ENCODE assay signal across 25 cellular contexts in genomic region chr5:61402244-61402823, GRCh38.
DNase-seq lines count a peak whose midpoint lies in the region; FAIRE-seq and TF ChIP-seq lines count a peak whose summit lies in the region.
"Had no signal": no experiment of that assay in that cellular context is flagged by ENCODE, and none has a peak within 500 bp of the region (broad histone marks: within the 10 kb centered on the region; RNA-seq: fewer than 3 reads in every experiment).

No MANE protein-coding gene starts in this region.

- peak overlapping the region; percentile 19 for H3K27ac ChIP-seq in GM23248
- peak overlapping the region; percentile 11 to 54; a peak in 3 of 4 replicates for H3K27ac ChIP-seq in SK-N-SH (ENCODE audit: low read depth in 2 of 2, low read length in 1 of 2)
- H3K27ac ChIP-seq in H9 (ENCODE audit: insufficient read length, low read depth, low read length), result no peak overlapping the region
- H3K27ac ChIP-seq: C4-2B, prostate gland, thoracic aorta had no signal

- H3K36me3 ChIP-seq in BJ (ENCODE audit: control insufficient read depth, insufficient read depth, low read length), result no peaks in the 10 kb centered on the region
- no peaks in the 10 kb centered on the region for H3K36me3 ChIP-seq in GM23248 (ENCODE audit: low read depth)
- no peaks in the 10 kb centered on the region for H3K36me3 ChIP-seq in SK-N-SH (replicated peaks in 1 of 2; ENCODE audit: control insufficient read depth in 1 of 2, insufficient read depth in 2 of 2, low read length in 1 of 2)
- H3K36me3 ChIP-seq: prostate gland, thoracic aorta had no signal

- H3K56ac ChIP-seq in H9 (ENCODE audit: insufficient read length, low read depth, low read length), result no peak overlapping the region

- no peak overlapping the region for H3K18ac ChIP-seq in H9 (ENCODE audit: insufficient read length, low read depth, low read length)

- peaks cover 3 to 7% of the 10 kb centered on the region in 2 experiments; a peak in 3 of 5 replicates for H3K9me3 Mint-ChIP-seq in H9
- H3K9me3 Mint-ChIP-seq: activated naive CD4-positive, alpha-beta T cell treated with anti-CD3 and anti-CD28 coated beads, Interleukin-2, amount 10 ng/mL, durations not matched to agents 7 days and 5 days; activated T-cell treated with anti-CD3 and anti-CD28 coated beads, Interleukin-2, amount 50 U/mL, for 72 hours; effector memory CD8-positive, alpha-beta T cell had no signal

- no peak overlapping the region for H4K5ac ChIP-seq in H9 (ENCODE audit: insufficient read length, low read depth, low read length)

- peaks cover 43% of the 10 kb centered on the region for H3K4me1 ChIP-seq in GM23248 (ENCODE audit: insufficient read depth)
- peaks cover 9 to 24% of the 10 kb centered on the region in 2 experiments; a peak in 3 of 4 replicates for H3K4me1 ChIP-seq in SK-N-SH (ENCODE audit: control insufficient read depth in 1 of 2, insufficient read depth in 2 of 2, low read depth in 1 of 2, low read length in 1 of 2)
- no peaks in the 10 kb centered on the region for H3K4me1 ChIP-seq in H9 (ENCODE audit: insufficient read depth, low read length)
- H3K4me1 ChIP-seq: prostate gland had no signal

- no peak overlapping the region for H3K4ac ChIP-seq in H9 (ENCODE audit: low read depth, low read length)

- no peak for TF ChIP-seq EP300 in SK-N-SH (IDR thresholded peaks at IDR 0.05; ENCODE audit: borderline replicate concordance in 1 of 2, low read depth in 1 of 2, low read length in 1 of 2)

- CTCF ChIA-PET in BJ (lab: Yijun Ruan, JAX) (no interaction called here), SK-N-SH (lab: Yijun Ruan, JAX) (no interaction called here)

- H2AFZ ChIP-seq in GM23248 (no peak overlapping the region), SK-N-SH (ENCODE audit: low read depth) (no peak overlapping the region), H9 (ENCODE audit: low read length) (no peak overlapping the region)
- H2AFZ ChIP-seq: GM23338 had no signal

- H3K4me1 Mint-ChIP-seq in H9, result peaks cover 35 to 39% of the 10 kb centered on the region in 2 experiments

- no peak overlapping the region for H2BK12ac ChIP-seq in H9 (ENCODE audit: insufficient read length, low read depth, low read length)

- H3K4me2 ChIP-seq in GM23248 (ENCODE audit: unreplicated experiment), result peak overlapping the region; percentile 11
- H3K4me2 ChIP-seq in SK-N-SH, result no peak overlapping the region
- no peak overlapping the region for H3K4me2 ChIP-seq in H9 (ENCODE audit: insufficient read depth, insufficient read length, low read length)
- H3K4me2 ChIP-seq: GM23338 had no signal

- H3K27ac Mint-ChIP-seq in H9, result peak overlapping the region in 1 of 3 experiments; percentile 7; a peak in 2 of 7 replicates
- H3K27ac Mint-ChIP-seq: activated naive CD4-positive, alpha-beta T cell treated with anti-CD3 and anti-CD28 coated beads, Interleukin-2, amount 10 ng/mL, durations not matched to agents 7 days and 5 days; activated T-cell treated with anti-CD3 and anti-CD28 coated beads, Interleukin-2, amount 50 U/mL, for 72 hours; effector memory CD8-positive, alpha-beta T cell had no signal

- no peaks in the 10 kb centered on the region for H3K79me1 ChIP-seq in H9 (ENCODE audit: insufficient read depth, low read depth, low read length, poor library complexity, severe bottlenecking)

- no peak overlapping the region for H3T11ph ChIP-seq in H9 (ENCODE audit: low read length)

- no peak overlapping the region for H3K4me3 ChIP-seq in BJ (ENCODE audit: low read depth, low read length)
- H3K4me3 ChIP-seq in GM23248, result no peak overlapping the region
- no peak overlapping the region for H3K4me3 ChIP-seq in SK-N-SH (ENCODE audit: low read depth in 2 of 2, low read length in 1 of 2)
- H3K4me3 ChIP-seq: GM23338, lung, prostate gland, thoracic aorta had no signal

- in situ Hi-C loops in GM23248 (cut with MboI), result no loop called here

- peaks cover 12% of the 10 kb centered on the region; the same call in 1 of the 2 replicates for H4K20me1 ChIP-seq in GM23248 (ENCODE audit: insufficient read depth)
- peaks cover 65% of the 10 kb centered on the region for H4K20me1 ChIP-seq in SK-N-SH (ENCODE audit: insufficient read depth)
- H4K20me1 ChIP-seq in H9 (ENCODE audit: control insufficient read depth, insufficient read depth, insufficient read length), result no peaks in the 10 kb centered on the region

- H4K8ac ChIP-seq in H9 (replicated peaks; ENCODE audit: insufficient read length, low read depth, low read length), result no peak overlapping the region

- no peak for TF ChIP-seq RAD21 in SK-N-SH (IDR thresholded peaks at IDR 0.05; ENCODE audit: low read length)

- no peak overlapping the region for H4K91ac ChIP-seq in H9 (ENCODE audit: insufficient read length, low read depth, low read length)

- TF ChIP-seq CTCF in BJ (IDR thresholded peaks at IDR 0.05; ENCODE audit: insufficient read depth, low read depth, low read length) (no peak), SK-N-SH (IDR thresholded peaks at IDR 0.05) (no peak), H9 (conservative IDR thresholded peaks at IDR 0.05) (no peak)

- DNase-seq in BJ (ENCODE audit: low read depth) (peak; percentile 21), GM23248 (no peak), SK-N-SH (no peak), frontal cortex (ENCODE audit: low spot score in 2 of 2) (no peak), DMS53 (lab: John Stamatoyannopoulos, UW) (no peak), DMS79 (lab: John Stamatoyannopoulos, UW) (no peak), HT-29 (ENCODE audit: low spot score) (no peak), H9 (no peak)
- DNase-seq: activated CD4-positive, alpha-beta T cell treated with anti-CD3 and anti-CD28 coated beads for 4 hours; activated naive CD4-positive, alpha-beta T cell treated with anti-CD3 and anti-CD28 coated beads, Interleukin-2, amount 10 ng/mL, durations not matched to agents 7 days and 5 days; activated T-cell treated with anti-CD3 and anti-CD28 coated beads, Interleukin-2, amount 50 U/mL, for 72 hours; aorta; central memory CD4-positive, alpha-beta T cell; effector memory CD8-positive, alpha-beta T cell; GF-D8; kidney glomerular epithelial cell; NCI-H1436 treated with DMSO at 0.1 percent for 48 hours; NCI-H524 treated with DMSO at 0.1 percent for 48 hours; stimulated activated CD4-positive, alpha-beta T cell treated with anti-CD3 and anti-CD28 coated beads, Interleukin-2, amount 100 ng/mL, for 48 hours; stimulated activated naive CD4-positive, alpha-beta T cell had no signal

- no peak overlapping the region for H2BK20ac ChIP-seq in H9 (ENCODE audit: low read depth, low read length, poor library complexity, severe bottlenecking)

- H2BK120ac ChIP-seq in H9 (ENCODE audit: low read depth, low read length, poor library complexity, severe bottlenecking), result no peak overlapping the region

- no peaks in the 10 kb centered on the region for H3K23me2 ChIP-seq in H9 (ENCODE audit: insufficient read length, low read depth, low read length, poor library complexity, severe bottlenecking)

- H3K9ac ChIP-seq in GM23248 (no peak overlapping the region), SK-N-SH (no peak overlapping the region), H9 (ENCODE audit: extremely low read depth, insufficient read length, low read length) (no peak overlapping the region)

- H3F3A ChIP-seq in GM23248 (ENCODE audit: insufficient read depth), result peaks cover 28% of the 10 kb centered on the region
- H3F3A ChIP-seq in SK-N-SH (replicated peaks; ENCODE audit: insufficient read depth), result peaks cover 6% of the 10 kb centered on the region

- H3K79me2 ChIP-seq in GM23248 (ENCODE audit: insufficient read depth), result peaks cover 99% of the 10 kb centered on the region
- peaks cover 82% of the 10 kb centered on the region for H3K79me2 ChIP-seq in SK-N-SH (ENCODE audit: insufficient read depth)
- no peaks in the 10 kb centered on the region for H3K79me2 ChIP-seq in H9 (ENCODE audit: insufficient read depth, low read length)

- H3K36me3 Mint-ChIP-seq in H9 (ENCODE audit: insufficient read depth in 1 of 3, low read depth in 3 of 3), result peaks cover 0 to 9% (median 9%) of the 10 kb centered on the region in 3 experiments; a peak in 4 of 7 replicates
- H3K36me3 Mint-ChIP-seq: activated naive CD4-positive, alpha-beta T cell treated with anti-CD3 and anti-CD28 coated beads, Interleukin-2, amount 10 ng/mL, durations not matched to agents 7 days and 5 days had no signal

- H3K9me3 ChIP-seq in GM23248 (ENCODE audit: low read depth), result no peaks in the 10 kb centered on the region
- H3K9me3 ChIP-seq in SK-N-SH, result no peaks in the 10 kb centered on the region
- H3K9me3 ChIP-seq in H9 (ENCODE audit: control insufficient read depth, low read depth, low read length), result no peaks in the 10 kb centered on the region
- H3K9me3 ChIP-seq: prostate gland, thoracic aorta had no signal

- POLR2A ChIA-PET in BJ (lab: Charles Lee), result no interaction called here
- POLR2A ChIA-PET in SK-N-SH (lab: Yijun Ruan, JAX), result no interaction called here

- H3K27me3 ChIP-seq in BJ (ENCODE audit: control insufficient read depth, insufficient read depth, low read length) (no peaks in the 10 kb centered on the region), GM23248 (replicated peaks; ENCODE audit: insufficient read depth) (no peaks in the 10 kb centered on the region), SK-N-SH (ENCODE audit: insufficient read depth) (no peaks in the 10 kb centered on the region), H9 (ENCODE audit: insufficient read depth, low read length) (no peaks in the 10 kb centered on the region)

- H3K4me3 Mint-ChIP-seq in H9, result no peak overlapping the region
- H3K4me3 Mint-ChIP-seq: activated naive CD4-positive, alpha-beta T cell treated with anti-CD3 and anti-CD28 coated beads, Interleukin-2, amount 10 ng/mL, durations not matched to agents 7 days and 5 days; activated T-cell treated with anti-CD3 and anti-CD28 coated beads, Interleukin-2, amount 50 U/mL, for 72 hours; effector memory CD8-positive, alpha-beta T cell; GM23338 had no signal

- no peaks in the 10 kb centered on the region for H3K27me3 Mint-ChIP-seq in H9 (ENCODE audit: low read depth)
- H3K27me3 Mint-ChIP-seq: activated naive CD4-positive, alpha-beta T cell treated with anti-CD3 and anti-CD28 coated beads, Interleukin-2, amount 10 ng/mL, durations not matched to agents 7 days and 5 days; effector memory CD8-positive, alpha-beta T cell had no signal

- H3K23ac ChIP-seq in H9 (ENCODE audit: insufficient read length, low read depth, low read length), result no peak overlapping the region

- peak; percentile 8 for FAIRE-seq in frontal cortex (lab: Jason Lieb, UNC)

- H2BK15ac ChIP-seq in H9 (ENCODE audit: low read depth, low read length), result no peak overlapping the region

- no peak overlapping the region for H2AK5ac ChIP-seq in H9 (ENCODE audit: insufficient read length, low read length)

- H3K9me2 ChIP-seq in GM23248 (ENCODE audit: insufficient read depth) (no peaks in the 10 kb centered on the region), SK-N-SH (no peaks in the 10 kb centered on the region)

- H2BK5ac ChIP-seq in H9 (ENCODE audit: insufficient read length, low read length), result no peak overlapping the region

- H3K14ac ChIP-seq in H9 (ENCODE audit: insufficient read depth, low read length), result no peak overlapping the region

TF ChIP-seq in SK-N-SH, 30 proteins besides CTCF, POLR2A, EP300 and RAD21 (continues in another document):
- no peak for TF ChIP-seq TAF1 (IDR thresholded peaks at IDR 0.05; ENCODE audit: borderline replicate concordance, low read depth, low read length)
- TF ChIP-seq, protein P1, sequence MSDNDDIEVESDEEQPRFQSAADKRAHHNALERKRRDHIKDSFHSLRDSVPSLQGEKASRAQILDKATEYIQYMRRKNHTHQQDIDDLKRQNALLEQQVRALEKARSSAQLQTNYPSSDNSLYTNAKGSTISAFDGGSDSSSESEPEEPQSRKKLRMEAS (IDR thresholded peaks at IDR 0.05; ENCODE audit: low read depth), result no peak
